ENCODE assay signal across 1 cellular context in genomic region chr5:134492568-134492967, GRCh38.
TF ChIP-seq lines count a peak whose summit lies in the region.

No MANE protein-coding gene starts in this region.

TF ChIP-seq in K562, 482 proteins besides CTCF, POLR2A, EP300 and RAD21 (continued from another document):
- TF ChIP-seq MGA (IDR thresholded peaks at IDR 0.05) (no peak), THRB (CRISPR knock-in tag; conservative IDR thresholded peaks at IDR 0.05) (no peak), MTA3 (IDR thresholded peaks at IDR 0.05; ENCODE audit: borderline replicate concordance) (no peak), C11orf30 (IDR thresholded peaks at IDR 0.05; ENCODE audit: low read depth) (peak; percentile 30; the same call in 1 of the 2 replicates), ZNF316 (IDR thresholded peaks at IDR 0.05) (peak; percentile 72), JUND (IDR thresholded peaks at IDR 0.05; ENCODE audit: borderline replicate concordance, low read depth, low read length) (no peak), JUND (tag; IDR thresholded peaks at IDR 0.05; ENCODE audit: borderline replicate concordance, low read depth, low read length) (no peak), ZBTB17 (CRISPR knock-in tag; IDR thresholded peaks at IDR 0.05) (no peak), SIX5 (IDR thresholded peaks at IDR 0.05; ENCODE audit: borderline replicate concordance in 1 of 2, insufficient read depth in 1 of 2, low read depth in 1 of 2, low read length in 2 of 2) (no peak), RREB1 (CRISPR knock-in tag; IDR thresholded peaks at IDR 0.05) (no peak)
